1 cellular context compared by ENCODE assay signal in genomic region chr19:41263042-41263849, GRCh38.
TF ChIP-seq lines count a peak whose summit lies in the region.

No MANE protein-coding gene starts in this region.

TF ChIP-seq in HepG2, 621 proteins besides CTCF, POLR2A, EP300 and RAD21 (continues in another document):
- TF ChIP-seq SIN3A (IDR thresholded peaks at IDR 0.05; ENCODE audit: borderline replicate concordance, low read depth, low read length): peak; percentile 38; the same call in 1 of the 2 replicates
- peak; percentile 62; the same call in 1 of the 2 replicates for TF ChIP-seq ZNF530 (CRISPR knock-in tag; IDR thresholded peaks at IDR 0.05; ENCODE audit: low read depth)
- TF ChIP-seq PHF20 (CRISPR knock-in tag; IDR thresholded peaks at IDR 0.05): peak; percentile 9; the same call in 1 of the 2 replicates
- peak; percentile 12; the same call in 1 of the 2 replicates for TF ChIP-seq ARID4A (CRISPR knock-in tag; IDR thresholded peaks at IDR 0.05; ENCODE audit: borderline replicate concordance)
- peak; percentile 97 for TF ChIP-seq DRAP1 (CRISPR knock-in tag; IDR thresholded peaks at IDR 0.05)
- TF ChIP-seq NFKBIZ (CRISPR knock-in tag; IDR thresholded peaks at IDR 0.05): no peak
- peak; percentile 88 for TF ChIP-seq POLR2AphosphoS5 (IDR thresholded peaks at IDR 0.05; ENCODE audit: low read depth, low read length)
- 0 out of 2 replicates have a peak, but pooled peaks have one; percentile 25 for TF ChIP-seq PITX1 (CRISPR knock-in tag; IDR thresholded peaks at IDR 0.05)
- TF ChIP-seq ZNF10 (CRISPR knock-in tag; IDR thresholded peaks at IDR 0.05; ENCODE audit: borderline replicate concordance, low read depth): no peak
- TF ChIP-seq ZNF704 (CRISPR knock-in tag; IDR thresholded peaks at IDR 0.05; ENCODE audit: borderline replicate concordance): 0 out of 2 replicates have a peak, but pooled peaks have one; percentile 40
- peak; percentile 48 for TF ChIP-seq SRSF1 (optimal IDR thresholded peaks at IDR 0.05; ENCODE audit: low read depth, low read length)
- TF ChIP-seq ESRRA (CRISPR knock-in tag; IDR thresholded peaks at IDR 0.05; ENCODE audit: low read depth): no peak
- no peak for TF ChIP-seq TERF1 (CRISPR knock-in tag; IDR thresholded peaks at IDR 0.05)
- TF ChIP-seq THAP8 (CRISPR knock-in tag; IDR thresholded peaks at IDR 0.05; ENCODE audit: borderline replicate concordance): peak; percentile 37; the same call in 1 of the 2 replicates
- peak; percentile 25; the same call in 1 of the 2 replicates for TF ChIP-seq SPEN (CRISPR knock-in tag; IDR thresholded peaks at IDR 0.05; ENCODE audit: low read depth)
- TF ChIP-seq RORA (CRISPR knock-in tag; IDR thresholded peaks at IDR 0.05): peak; percentile 79; the same call in 1 of the 2 replicates
- TF ChIP-seq ERF (CRISPR knock-in tag; IDR thresholded peaks at IDR 0.05): peak; percentile 2; the same call in 1 of the 2 replicates
- TF ChIP-seq REPIN1 (CRISPR knock-in tag; IDR thresholded peaks at IDR 0.05; ENCODE audit: borderline replicate concordance, low read depth): 0 out of 2 replicates have a peak, but pooled peaks have one; percentile 17
- no peak for TF ChIP-seq SETDB1 (CRISPR knock-in tag; IDR thresholded peaks at IDR 0.05; ENCODE audit: borderline replicate concordance)
- peak; percentile 61; the same call in 1 of the 2 replicates for TF ChIP-seq RBFOX2 (IDR thresholded peaks at IDR 0.05; ENCODE audit: low read depth, low read length)
- peak; percentile 36; the same call in 1 of the 2 replicates for TF ChIP-seq MED1 (CRISPR knock-in tag; IDR thresholded peaks at IDR 0.05)
- no peak for TF ChIP-seq ZBED4 (CRISPR knock-in tag; IDR thresholded peaks at IDR 0.05; ENCODE audit: borderline replicate concordance)
- no peak for TF ChIP-seq DDIT3 (CRISPR knock-in tag; IDR thresholded peaks at IDR 0.05)
- peak; percentile 94 for TF ChIP-seq PRDM10 (CRISPR knock-in tag; IDR thresholded peaks at IDR 0.05; ENCODE audit: low read depth)
- TF ChIP-seq ZKSCAN1 (IDR thresholded peaks at IDR 0.05; ENCODE audit: low read length): 0 out of 2 replicates have a peak, but pooled peaks have one; percentile 17
- TF ChIP-seq ZNF607 (CRISPR knock-in tag; IDR thresholded peaks at IDR 0.05; ENCODE audit: borderline replicate concordance): 0 out of 2 replicates have a peak, but pooled peaks have one; percentile 9
- TF ChIP-seq PHF8 (CRISPR knock-in tag; IDR thresholded peaks at IDR 0.05): peak; percentile 30; the same call in 1 of the 2 replicates
- TF ChIP-seq ATRX (CRISPR knock-in tag; IDR thresholded peaks at IDR 0.05; ENCODE audit: borderline replicate concordance): no peak
- TF ChIP-seq ZSCAN5A (CRISPR knock-in tag; IDR thresholded peaks at IDR 0.05; ENCODE audit: borderline replicate concordance): 0 out of 2 replicates have a peak, but pooled peaks have one; percentile 7
- TF ChIP-seq TFAP4 (IDR thresholded peaks at IDR 0.05; ENCODE audit: borderline replicate concordance, low read depth): 0 out of 2 replicates have a peak, but pooled peaks have one; percentile 12
- TF ChIP-seq ZNF430 (CRISPR knock-in tag; IDR thresholded peaks at IDR 0.05): peak; percentile 53
- no peak for TF ChIP-seq KLF15 (CRISPR knock-in tag; IDR thresholded peaks at IDR 0.05; ENCODE audit: borderline replicate concordance)
- TF ChIP-seq CBX5 (CRISPR knock-in tag; IDR thresholded peaks at IDR 0.05; ENCODE audit: borderline replicate concordance): no peak
- TF ChIP-seq ATF5 (CRISPR knock-in tag; IDR thresholded peaks at IDR 0.05; ENCODE audit: low read depth): no peak
- 0 out of 2 replicates have a peak, but pooled peaks have one; percentile 25 for TF ChIP-seq ZNF777 (CRISPR knock-in tag; IDR thresholded peaks at IDR 0.05)
- peak; percentile 6 for TF ChIP-seq FOSL2 (CRISPR knock-in tag; IDR thresholded peaks at IDR 0.05)
- peak; percentile 30 for TF ChIP-seq YY1 (IDR thresholded peaks at IDR 0.05; ENCODE audit: insufficient read depth, insufficient replicate concordance, low read depth, low read length)
- TF ChIP-seq ASH2L (IDR thresholded peaks at IDR 0.05; ENCODE audit: insufficient read length, low read depth, low read length): peak; percentile 20
- peak; percentile 45; the same call in 1 of the 2 replicates for TF ChIP-seq TAF1 (CRISPR knock-in tag; IDR thresholded peaks at IDR 0.05)
- 0 out of 2 replicates have a peak, but pooled peaks have one; percentile 51 for TF ChIP-seq ZZZ3 (CRISPR knock-in tag; IDR thresholded peaks at IDR 0.05; ENCODE audit: borderline replicate concordance)
- no peak for TF ChIP-seq ZNF598 (CRISPR knock-in tag; IDR thresholded peaks at IDR 0.05; ENCODE audit: borderline replicate concordance)
